Comparison of ENCODE assay signal across 18 cellular contexts in the genomic region with DNA sequence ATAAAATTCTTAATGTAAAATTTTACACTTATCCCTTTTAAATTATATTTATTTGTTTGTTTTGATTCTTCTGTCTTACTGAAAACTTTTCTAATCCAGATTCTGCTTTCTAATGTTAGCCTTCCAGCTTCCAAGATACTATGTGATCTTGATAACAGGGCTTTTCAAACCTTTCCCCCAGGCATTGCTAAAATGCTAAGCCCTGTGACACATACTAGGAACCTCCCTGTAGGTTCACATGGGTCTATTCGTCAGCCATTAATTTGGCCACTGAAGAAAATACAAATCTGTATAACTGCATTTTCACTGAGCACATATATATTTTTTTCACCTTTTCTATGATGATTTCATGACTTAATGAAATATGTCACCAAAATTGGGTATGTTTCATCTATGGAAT.
DNase-seq lines count a peak whose midpoint lies in the region; ATAC-seq and TF ChIP-seq lines count a peak whose summit lies in the region.
"Had no signal": no experiment of that assay in that cellular context is flagged by ENCODE, and none has a peak within 500 bp of the region (broad histone marks: within the 10 kb centered on the region; RNA-seq: fewer than 3 reads in every experiment).

No MANE protein-coding gene starts in this region.

- H3K9me3 Mint-ChIP-seq in HFFc6, result no peaks in the 10 kb centered on the region
- H3K9me3 Mint-ChIP-seq in nephron, result peaks cover 2% of the 10 kb centered on the region
- H3K9me3 Mint-ChIP-seq: CD8-positive, alpha-beta T cell had no signal

- H3K4me1 ChIP-seq in adipocyte (ENCODE audit: control insufficient read depth, insufficient read depth, low read length) (peaks cover 33% of the 10 kb centered on the region), right cardiac atrium (ENCODE audit: control insufficient read depth, insufficient read depth, low read length) (peaks cover 5% of the 10 kb centered on the region), SJCRH30 (peaks cover 5% of the 10 kb centered on the region; the same call in 1 of the 2 replicates)
- H3K4me1 ChIP-seq: BE2C, Peyer's patch had no signal

- TF ChIP-seq CTCF in HFFc6 (IDR thresholded peaks at IDR 0.05), result no peak
- TF ChIP-seq CTCF in nephron (IDR thresholded peaks at IDR 0.05; ENCODE audit: unreplicated experiment in 3 of 3), result no peak

- peak overlapping the region; percentile 14 for H3K9ac ChIP-seq in adipocyte (ENCODE audit: low read length)

- 84% methylated on average over 1 of the region's 1 CpG for WGBS in right cardiac atrium

- ATAC-seq in GM18867 (IDR thresholded peaks at IDR 0.05; ENCODE audit: unreplicated experiment) (no peak), right cardiac atrium (no peak)
- ATAC-seq: CD8-positive, alpha-beta T cell; GM23338 had no signal

- intact Hi-C loops in right cardiac atrium (cut with DNase I), result no loop called here

- H3K27ac ChIP-seq in right cardiac atrium (ENCODE audit: low read length), result no peak overlapping the region
- no peak overlapping the region for H3K27ac ChIP-seq in SJCRH30
- H3K27ac ChIP-seq: Peyer's patch had no signal

- H3K27me3 ChIP-seq in adipocyte (replicated peaks; ENCODE audit: control insufficient read depth, insufficient read depth, low read length) (no peaks in the 10 kb centered on the region), right cardiac atrium (ENCODE audit: control insufficient read depth, insufficient read depth) (no peaks in the 10 kb centered on the region), SJCRH30 (no peaks in the 10 kb centered on the region)
- H3K27me3 ChIP-seq: BE2C, Peyer's patch had no signal

- H3K36me3 Mint-ChIP-seq in HFFc6 (ENCODE audit: low read depth), result no peaks in the 10 kb centered on the region
- no peaks in the 10 kb centered on the region for H3K36me3 Mint-ChIP-seq in nephron (ENCODE audit: low read depth)
- H3K36me3 Mint-ChIP-seq: CD8-positive, alpha-beta T cell had no signal

- peak overlapping the region; percentile 80 for H3K27ac Mint-ChIP-seq in HFFc6
- H3K27ac Mint-ChIP-seq in nephron, result peak overlapping the region in 2 of 3 experiments; percentile 54 to 79
- H3K27ac Mint-ChIP-seq: CD8-positive, alpha-beta T cell; GM23338 had no signal

- no peaks in the 10 kb centered on the region; the same call in 1 of the 2 replicates for H3K27me3 Mint-ChIP-seq in HFFc6 (ENCODE audit: insufficient read depth)
- no peaks in the 10 kb centered on the region for H3K27me3 Mint-ChIP-seq in nephron (ENCODE audit: low read depth)

- peaks cover 59% of the 10 kb centered on the region for H3K4me1 Mint-ChIP-seq in HFFc6 (ENCODE audit: low read depth)
- H3K4me1 Mint-ChIP-seq in nephron, result peaks cover 18% of the 10 kb centered on the region

- no peak overlapping the region for H3K4me3 Mint-ChIP-seq in HFFc6
- H3K4me3 Mint-ChIP-seq in nephron, result no peak overlapping the region
- H3K4me3 Mint-ChIP-seq: CD8-positive, alpha-beta T cell; GM23338 had no signal

- H3K9me3 ChIP-seq in adipocyte (ENCODE audit: control insufficient read depth, low read length) (no peaks in the 10 kb centered on the region), right cardiac atrium (ENCODE audit: control insufficient read depth, low read length) (no peaks in the 10 kb centered on the region), SJCRH30 (replicated peaks) (no peaks in the 10 kb centered on the region)
- H3K9me3 ChIP-seq: BE2C, Peyer's patch had no signal

- no peaks in the 10 kb centered on the region for H3K36me3 ChIP-seq in adipocyte (ENCODE audit: control insufficient read depth, insufficient read depth, low read length, severe bottlenecking)
- no peaks in the 10 kb centered on the region for H3K36me3 ChIP-seq in SJCRH30
- H3K36me3 ChIP-seq: BE2C, Peyer's patch had no signal

- no peak for DNase-seq in HFFc6
- DNase-seq in adipocyte (ENCODE audit: low read depth), result no peak
- no peak for DNase-seq in right cardiac atrium
- DNase-seq in SJCRH30, result no peak
- DNase-seq in NK-92 (lab: John Stamatoyannopoulos, UW; ENCODE audit: unreplicated experiment), result no peak
- DNase-seq: BE2C; CD8-positive, alpha-beta T cell; DMS79; KG1; NCI-H1048; NCI-H146; NCI-H2081; NCI-H510A treated with DMSO at 0.1 percent for 48 hours; Peyer's patch; SHP77 had no signal

- H3K4me3 ChIP-seq in adipocyte (ENCODE audit: low read length) (no peak overlapping the region), right cardiac atrium (ENCODE audit: low read length) (no peak overlapping the region), SJCRH30 (no peak overlapping the region)
- H3K4me3 ChIP-seq: GM23338, Peyer's patch had no signal
